In genomic region chr20:47926731-47927130, GRCh38 we compare ENCODE assay signal across 17 cellular contexts.
DNase-seq lines count a peak whose midpoint lies in the region; ATAC-seq and TF ChIP-seq lines count a peak whose summit lies in the region.
"Had no signal": no experiment of that assay in that cellular context is flagged by ENCODE, and none has a peak within 500 bp of the region (broad histone marks: within the 10 kb centered on the region; RNA-seq: fewer than 3 reads in every experiment).

No MANE protein-coding gene starts in this region.

- no peaks in the 10 kb centered on the region for H3K27me3 Mint-ChIP-seq in Calu3 (ENCODE audit: unreplicated experiment)
- H3K27me3 Mint-ChIP-seq in activated CD4-positive, alpha-beta T cell treated with anti-CD3 and anti-CD28 coated beads, Interleukin-2, amount 10 ng/mL, durations not matched to agents 7 days and 5 days = peaks cover 10% of the 10 kb centered on the region

- H3K4me1 ChIP-seq in mesenchymal stem cell (ENCODE audit: control insufficient read depth, insufficient read depth, low read depth, low read length) = peaks cover 7% of the 10 kb centered on the region

- no peaks in the 10 kb centered on the region for H3K9me3 ChIP-seq in mesenchymal stem cell (ENCODE audit: control insufficient read depth, low read length)

- BruUV-seq in Calu3 (replicated peaks; lab: Mats Ljungman, UMichigan) = no TSS peak

- no peak overlapping the region for H3K9ac ChIP-seq in mesenchymal stem cell (ENCODE audit: low read length)

- no peak overlapping the region for H4K8ac ChIP-seq in mesenchymal stem cell (ENCODE audit: low read length)

- H2BK12ac ChIP-seq in mesenchymal stem cell (ENCODE audit: low read length in 2 of 2) = no peak overlapping the region

- peak overlapping the region; percentile 45 for H3K27ac Mint-ChIP-seq in Calu3 (ENCODE audit: unreplicated experiment)
- no peak overlapping the region for H3K27ac Mint-ChIP-seq in activated CD4-positive, alpha-beta T cell treated with anti-CD3 and anti-CD28 coated beads, Interleukin-2, amount 10 ng/mL, durations not matched to agents 7 days and 5 days
- no peak overlapping the region for H3K27ac Mint-ChIP-seq in stimulated activated effector memory CD8-positive, alpha-beta T cell treated with anti-CD3 and anti-CD28 coated beads, Interleukin-12 subunit alpha, Interleukin-12 subunit beta, amount 100 ng/mL, for 72 hours
- H3K27ac Mint-ChIP-seq: B cell, H9 had no signal

- peak overlapping the region; percentile 93 for H3K27ac ChIP-seq in RWPE1
- peak overlapping the region; percentile 97 for H3K27ac ChIP-seq in epithelial cell of prostate
- no peak overlapping the region for H3K27ac ChIP-seq in mesenchymal stem cell (ENCODE audit: low read length, poor library complexity, severe bottlenecking)

- ATAC-seq in stimulated activated effector memory CD8-positive, alpha-beta T cell treated with anti-CD3 and anti-CD28 coated beads, Interleukin-12 subunit alpha, Interleukin-12 subunit beta, amount 100 ng/mL, for 72 hours = no peak
- no peak for ATAC-seq in left colon
- ATAC-seq: Panc1, Right ventricle myocardium inferior had no signal

- H3K27me3 ChIP-seq in mesenchymal stem cell (ENCODE audit: control insufficient read depth in 1 of 2, insufficient read depth in 1 of 2, low read length in 2 of 2) = peaks cover 0 to 25% of the 10 kb centered on the region in 2 experiments

- peaks cover 10% of the 10 kb centered on the region for H3K9me3 Mint-ChIP-seq in Calu3 (ENCODE audit: low read depth, unreplicated experiment)
- no peaks in the 10 kb centered on the region for H3K9me3 Mint-ChIP-seq in activated CD4-positive, alpha-beta T cell treated with anti-CD3 and anti-CD28 coated beads, Interleukin-2, amount 10 ng/mL, durations not matched to agents 7 days and 5 days
- no peaks in the 10 kb centered on the region for H3K9me3 Mint-ChIP-seq in stimulated activated effector memory CD8-positive, alpha-beta T cell treated with anti-CD3 and anti-CD28 coated beads, Interleukin-12 subunit alpha, Interleukin-12 subunit beta, amount 100 ng/mL, for 72 hours
- H3K9me3 Mint-ChIP-seq: H9 had no signal

- H2AK5ac ChIP-seq in mesenchymal stem cell (ENCODE audit: low read length, severe bottlenecking) = no peak overlapping the region

- no peak overlapping the region for H3K14ac ChIP-seq in mesenchymal stem cell (ENCODE audit: low read length in 2 of 2)

- peaks cover 74% of the 10 kb centered on the region for H3K4me1 Mint-ChIP-seq in Calu3 (ENCODE audit: low read depth, unreplicated experiment)
- no peaks in the 10 kb centered on the region for H3K4me1 Mint-ChIP-seq in activated CD4-positive, alpha-beta T cell treated with anti-CD3 and anti-CD28 coated beads, Interleukin-2, amount 10 ng/mL, durations not matched to agents 7 days and 5 days
- H3K4me1 Mint-ChIP-seq in stimulated activated effector memory CD8-positive, alpha-beta T cell treated with anti-CD3 and anti-CD28 coated beads, Interleukin-12 subunit alpha, Interleukin-12 subunit beta, amount 100 ng/mL, for 72 hours = no peaks in the 10 kb centered on the region

- no peak overlapping the region for H3K18ac ChIP-seq in mesenchymal stem cell (ENCODE audit: low read depth in 1 of 2, low read length in 2 of 2)

- H3K36me3 ChIP-seq in mesenchymal stem cell (ENCODE audit: control insufficient read depth in 1 of 2, insufficient read depth in 2 of 2, low read depth in 1 of 2, low read length in 2 of 2) = no peaks in the 10 kb centered on the region

- intact Hi-C loops in Calu3 (cut with micrococcal nuclease; ENCODE audit: unreplicated experiment) = loop anchor here (5.0 kb wide), 1 partner anchor 54 kb away; no protein-coding TSS in a partner anchor
- intact Hi-C loops in left colon (cut with DNase I, micrococcal nuclease) = no loop called here

- H2AFZ ChIP-seq in mesenchymal stem cell (ENCODE audit: low read depth, low read length) = no peak overlapping the region

- CTCF ChIA-PET in Calu3 (lab: Charles Lee) (no interaction called here), RWPE1 (lab: Yijun Ruan, JAX) (interaction anchor here (0.8 to 1.3 kb wide), 3 partner anchors 140 to 263 kb away, joined by 3 to 8 read pairs (median 5); no protein-coding TSS in a partner anchor)
- CTCF ChIA-PET in activated CD4-positive, alpha-beta T cell treated with anti-CD3 and anti-CD28 coated beads, Interleukin-2, amount 10 ng/mL, durations not matched to agents 7 days and 5 days (lab: Charles Lee) = interaction anchor here (0.6 kb wide), 1 partner anchor 31 kb away, joined by 3 read pairs; no protein-coding TSS in a partner anchor

- no peak overlapping the region for H3K4ac ChIP-seq in mesenchymal stem cell (ENCODE audit: low read depth in 1 of 2, low read length in 2 of 2)

- peaks cover 7% of the 10 kb centered on the region for H3K36me3 Mint-ChIP-seq in Calu3 (ENCODE audit: insufficient read depth, unreplicated experiment)
- no peaks in the 10 kb centered on the region for H3K36me3 Mint-ChIP-seq in activated CD4-positive, alpha-beta T cell treated with anti-CD3 and anti-CD28 coated beads, Interleukin-2, amount 10 ng/mL, durations not matched to agents 7 days and 5 days (ENCODE audit: low read depth)
- no peaks in the 10 kb centered on the region for H3K36me3 Mint-ChIP-seq in stimulated activated effector memory CD8-positive, alpha-beta T cell treated with anti-CD3 and anti-CD28 coated beads, Interleukin-12 subunit alpha, Interleukin-12 subunit beta, amount 100 ng/mL, for 72 hours

- no peak overlapping the region for H3K4me3 ChIP-seq in mesenchymal stem cell (ENCODE audit: insufficient read depth in 1 of 2, low read depth in 1 of 2, low read length in 2 of 2)

- no peak overlapping the region for H3K4me2 ChIP-seq in mesenchymal stem cell (ENCODE audit: low read length, poor library complexity, severe bottlenecking)

- H3K4me3 Mint-ChIP-seq in Calu3 (ENCODE audit: low read depth, unreplicated experiment) = no peak overlapping the region
- H3K4me3 Mint-ChIP-seq in activated CD4-positive, alpha-beta T cell treated with anti-CD3 and anti-CD28 coated beads, Interleukin-2, amount 10 ng/mL, durations not matched to agents 7 days and 5 days = no peak overlapping the region
- no peak overlapping the region for H3K4me3 Mint-ChIP-seq in stimulated activated effector memory CD8-positive, alpha-beta T cell treated with anti-CD3 and anti-CD28 coated beads, Interleukin-12 subunit alpha, Interleukin-12 subunit beta, amount 100 ng/mL, for 72 hours
- H3K4me3 Mint-ChIP-seq: B cell, H9 had no signal

- H4K91ac ChIP-seq in mesenchymal stem cell (ENCODE audit: low read length) = no peak overlapping the region

- H2BK5ac ChIP-seq in mesenchymal stem cell (ENCODE audit: low read depth, low read length, poor library complexity, severe bottlenecking) = no peak overlapping the region

- POLR2A ChIA-PET in RWPE1 (lab: Yijun Ruan, JAX; ENCODE audit: low non-redundant PET) = no interaction called here
- POLR2A ChIA-PET in activated CD4-positive, alpha-beta T cell treated with anti-CD3 and anti-CD28 coated beads, Interleukin-2, amount 10 ng/mL, durations not matched to agents 7 days and 5 days (lab: Charles Lee) = no interaction called here

- no peak overlapping the region for H3K23ac ChIP-seq in mesenchymal stem cell (ENCODE audit: low read length in 2 of 2)

- H2BK120ac ChIP-seq in mesenchymal stem cell (ENCODE audit: low read depth, low read length) = no peak overlapping the region

- H2BK15ac ChIP-seq in mesenchymal stem cell (ENCODE audit: low read depth, poor library complexity, severe bottlenecking) = peak overlapping the region; percentile 44

- DNase-seq in Calu3 (no peak), RWPE1 (ENCODE audit: low spot score) (peak; percentile 50), epithelial cell of prostate (ENCODE audit: low read depth, low spot score) (no peak), mesenchymal stem cell (no peak), 8988T (no peak), left colon (no peak)
- no peak for DNase-seq in activated CD4-positive, alpha-beta T cell treated with anti-CD3 and anti-CD28 coated beads, Interleukin-2, amount 10 ng/mL, durations not matched to agents 7 days and 5 days
- DNase-seq in stimulated activated effector memory CD8-positive, alpha-beta T cell treated with anti-CD3 and anti-CD28 coated beads, Interleukin-12 subunit alpha, Interleukin-12 subunit beta, amount 100 ng/mL, for 72 hours (ENCODE audit: low spot score in 2 of 2) = no peak
- DNase-seq: DMS 273 treated with DMSO at 0.1 percent for 48 hours, H9, NCI-H1417 treated with DMSO at 0.1 percent for 48 hours, NCI-H1930, NCI-H345, NCI-H526 had no signal

- no peaks in the 10 kb centered on the region for H3K79me1 ChIP-seq in mesenchymal stem cell (replicated peaks; ENCODE audit: low read length, poor library complexity, severe bottlenecking)

- TF ChIP-seq CTCF in Calu3 (IDR thresholded peaks at IDR 0.05; ENCODE audit: unreplicated experiment) = no peak
- no peak for TF ChIP-seq CTCF in RWPE1 (conservative IDR thresholded peaks at IDR 0.05; ENCODE audit: low read depth)

- WGBS in mesenchymal stem cell = 98% methylated on average over 4 of the region's 4 CpGs
